In the genomic region with DNA sequence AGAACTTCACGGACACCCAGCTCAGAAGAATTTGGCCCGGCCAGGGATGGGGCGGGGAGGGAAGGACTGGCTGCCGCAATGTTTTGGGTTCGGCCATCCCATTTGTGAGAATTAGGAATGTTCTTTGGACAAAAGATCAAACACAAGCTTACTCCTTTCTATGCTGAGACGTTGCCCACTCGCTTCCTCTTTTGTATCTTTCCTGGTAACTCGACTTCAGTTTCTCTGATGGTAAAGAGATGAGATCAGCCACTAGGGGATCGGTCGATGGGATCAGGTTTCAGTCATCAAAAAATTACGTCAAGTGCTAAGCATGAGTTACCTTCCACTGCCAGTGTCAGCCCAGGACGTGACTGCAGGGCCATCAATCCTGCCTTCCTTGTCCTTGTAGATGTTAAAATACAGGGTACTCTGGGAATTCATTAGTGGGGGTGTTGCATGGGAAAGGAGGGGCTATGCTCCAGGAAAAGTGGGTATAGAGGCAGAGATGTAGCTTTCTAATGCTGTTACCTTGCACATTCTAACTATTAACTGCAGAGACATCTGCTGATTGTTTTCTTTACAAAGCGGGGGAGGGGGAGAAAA, we compare ENCODE assay signal across 7 cellular contexts.
DNase-seq lines count a peak whose midpoint lies in the region; ATAC-seq, FAIRE-seq and TF ChIP-seq lines count a peak whose summit lies in the region.

No MANE protein-coding gene starts in this region.

- no peak for TF ChIP-seq CTCF in coronary artery (IDR thresholded peaks at IDR 0.05)

- no peaks in the 10 kb centered on the region for H3K27me3 ChIP-seq in effector memory CD4-positive, alpha-beta T cell (replicated peaks; ENCODE audit: control insufficient read depth, insufficient read depth, low read length, poor library complexity, severe bottlenecking)

- no peak for ATAC-seq in HG03457 (IDR thresholded peaks at IDR 0.05; ENCODE audit: unreplicated experiment)
- ATAC-seq in HG03095 (IDR thresholded peaks at IDR 0.05; ENCODE audit: unreplicated experiment): no peak

- peak overlapping the region; percentile 44 for H3K4me3 ChIP-seq in coronary artery
- no peak overlapping the region for H3K4me3 ChIP-seq in effector memory CD4-positive, alpha-beta T cell (ENCODE audit: insufficient read depth, low read depth, low read length, poor library complexity, severe bottlenecking)

- no peak for TF ChIP-seq POLR2A in H54 (IDR thresholded peaks at IDR 0.05; ENCODE audit: low read depth, low read length)

- peak; percentile 50 for FAIRE-seq in H54 (lab: Jason Lieb, UNC)

- no peaks in the 10 kb centered on the region for H3K4me1 ChIP-seq in effector memory CD4-positive, alpha-beta T cell (ENCODE audit: control insufficient read depth, insufficient read depth, low read length, poor library complexity, severe bottlenecking)

- DNase-seq in H54 (ENCODE audit: insufficient read length, low spot score) (peak; percentile 60), NCI-H2171 treated with DMSO at 0.1 percent for 48 hours (lab: John Stamatoyannopoulos, UW) (peak; percentile 60), coronary artery (ENCODE audit: low spot score) (no peak), myocyte (ENCODE audit: low read depth) (peak; percentile 3)
- DNase-seq in effector memory CD4-positive, alpha-beta T cell: no peak

- H3K9me3 ChIP-seq in effector memory CD4-positive, alpha-beta T cell (ENCODE audit: control insufficient read depth, low read length): no peaks in the 10 kb centered on the region

- peak overlapping the region in 1 of 2 donors; percentile 45 for H3K27ac ChIP-seq in coronary artery
- H3K27ac ChIP-seq in effector memory CD4-positive, alpha-beta T cell (ENCODE audit: insufficient read depth, low read length, poor library complexity, severe bottlenecking): no peak overlapping the region

- H3K36me3 ChIP-seq in effector memory CD4-positive, alpha-beta T cell (ENCODE audit: control insufficient read depth, insufficient read depth, low read length): no peaks in the 10 kb centered on the region

Comparison
In these comparisons a context has a peak if more than half of its experiments do, and no peak if none do; other contexts are left out.
1. DNase-seq: peak in H54 (single experiment), NCI-H2171 treated with DMSO at 0.1 percent for 48 hours (single experiment) and myocyte (single experiment); none in coronary artery (single experiment) and effector memory CD4-positive, alpha-beta T cell (0 of 3).